Comparison of ENCODE assay signal across 9 cellular contexts in genomic region chr2:6826081-6826913, GRCh38. TPM values are rescaled to one million over a fixed set of nuclear protein-coding genes. Genes with fewer than 3 reads are reported as not detected.
DNase-seq lines count a peak whose midpoint lies in the region; ATAC-seq and TF ChIP-seq lines count a peak whose summit lies in the region.
"Had no signal": no experiment of that assay in that cellular context is flagged by ENCODE, and none has a peak within 500 bp of the region (broad histone marks: within the 10 kb centered on the region; RNA-seq: fewer than 3 reads in every experiment).

No MANE protein-coding gene starts in this region.

- H3K27ac ChIP-seq in OCI-LY3 (ENCODE audit: low read length), result no peak overlapping the region

- 0 out of 2 replicates have a peak, but pooled peaks cover 3% of the 10 kb centered on the region for H3K27me3 ChIP-seq in OCI-LY3 (ENCODE audit: low read depth, low read length)

- DNase-seq in CMK (ENCODE audit: low read depth), result peak; percentile 50
- peak; percentile 59 to 70 for DNase-seq in activated T-cell treated with anti-CD3 and anti-CD28 coated beads, Interleukin-2, amount 50 U/mL, for 72 hours
- DNase-seq in head of caudate nucleus, result peak in 23 of 42 donors; percentile 9 to 73 (median 35)
- DNase-seq in stimulated activated CD4-positive, alpha-beta T cell treated with anti-CD3 and anti-CD28 coated beads, Interleukin-1b, Interleukin-23, amount 100 ng/mL, for 1 hour (ENCODE audit: low read depth in 2 of 2), result peak; percentile 6 to 37
- no peak for DNase-seq in DMS79 (lab: John Stamatoyannopoulos, UW)

- no peak overlapping the region for H3K27ac Mint-ChIP-seq in activated T-cell treated with anti-CD3 and anti-CD28 coated beads, Interleukin-2, amount 50 U/mL, for 72 hours
- H3K27ac Mint-ChIP-seq: activated naive CD4-positive, alpha-beta T cell treated with anti-CD3 and anti-CD28 coated beads, Interleukin-2, amount 50 U/mL, for 24 hours had no signal

- H3K4me2 ChIP-seq in OCI-LY3 (ENCODE audit: low read length), result no peak overlapping the region

- no peak overlapping the region for H3K9ac ChIP-seq in OCI-LY3 (ENCODE audit: low read length)

- peaks cover 2% of the 10 kb centered on the region; the same call in 1 of the 2 replicates for H3K4me1 ChIP-seq in OCI-LY3 (ENCODE audit: low read length)

- peak; percentile 73 for TF ChIP-seq CTCF in OCI-LY3 (IDR thresholded peaks at IDR 0.05; ENCODE audit: low read depth, low read length)

- H3K27me3 Mint-ChIP-seq in activated T-cell treated with anti-CD3 and anti-CD28 coated beads, Interleukin-2, amount 50 U/mL, for 72 hours (ENCODE audit: low read depth), result no peaks in the 10 kb centered on the region
- H3K27me3 Mint-ChIP-seq: activated naive CD4-positive, alpha-beta T cell treated with anti-CD3 and anti-CD28 coated beads, Interleukin-2, amount 50 U/mL, for 24 hours had no signal

- H3K79me2 ChIP-seq in OCI-LY3 (ENCODE audit: low read length), result no peaks in the 10 kb centered on the region

- no peak overlapping the region for H2AFZ ChIP-seq in OCI-LY3 (ENCODE audit: low read depth, low read length)

- H4K20me1 ChIP-seq in OCI-LY3 (ENCODE audit: insufficient read depth, low read length), result no peaks in the 10 kb centered on the region

- H3K9me3 ChIP-seq in OCI-LY3 (ENCODE audit: insufficient read depth, low read length), result no peaks in the 10 kb centered on the region

- peak; percentile 94 for ATAC-seq in GM19043 (IDR thresholded peaks at IDR 0.05; ENCODE audit: low read depth, unreplicated experiment)
- peak; percentile 91 for ATAC-seq in HG03139 (IDR thresholded peaks at IDR 0.05; ENCODE audit: unreplicated experiment)
- ATAC-seq in activated T-cell treated with anti-CD3 and anti-CD28 coated beads, Interleukin-2, amount 50 U/mL, for 72 hours (replicated peaks in 1 of 2), result peak; percentile 75 to 93

- H3K9me3 Mint-ChIP-seq in activated T-cell treated with anti-CD3 and anti-CD28 coated beads, Interleukin-2, amount 50 U/mL, for 72 hours, result peaks cover 10 to 11% of the 10 kb centered on the region in 2 donors

- H3K4me3 ChIP-seq in OCI-LY3 (ENCODE audit: low read length), result no peak overlapping the region

- H3K36me3 ChIP-seq in OCI-LY3 (replicated peaks; ENCODE audit: low read depth, low read length), result no peaks in the 10 kb centered on the region

- no peak overlapping the region for H3K4me3 Mint-ChIP-seq in activated T-cell treated with anti-CD3 and anti-CD28 coated beads, Interleukin-2, amount 50 U/mL, for 72 hours
- H3K4me3 Mint-ChIP-seq: activated naive CD4-positive, alpha-beta T cell treated with anti-CD3 and anti-CD28 coated beads, Interleukin-2, amount 50 U/mL, for 24 hours had no signal

- H3K4me1 Mint-ChIP-seq in activated T-cell treated with anti-CD3 and anti-CD28 coated beads, Interleukin-2, amount 50 U/mL, for 72 hours (ENCODE audit: low read depth), result peaks cover 10% of the 10 kb centered on the region

- intact Hi-C loops in head of caudate nucleus (cut with DNase I), result no loop called here

- peaks cover 10 to 15% of the 10 kb centered on the region in 2 donors for H3K36me3 Mint-ChIP-seq in activated T-cell treated with anti-CD3 and anti-CD28 coated beads, Interleukin-2, amount 50 U/mL, for 72 hours (ENCODE audit: insufficient read depth in 2 of 2)

RNA-seq across cellular contexts. Expression of gene CMPK2, which starts 39.4 kb away (rescaled TPM):
- total RNA-seq in activated T-cell treated with anti-CD3 and anti-CD28 coated beads, Interleukin-2, amount 50 U/mL, for 72 hours, result 10 to 100 TPM in 1 of 2 donors, 1 to 10 TPM in 1; 5.7 to 10.6 TPM

RNA-seq across cellular contexts. Expression of gene RSAD2, which starts 51.3 kb away (rescaled TPM):
- 10 to 100 TPM in 1 of 2 donors, 1 to 10 TPM in 1; 5.4 to 17.8 TPM for total RNA-seq in activated T-cell treated with anti-CD3 and anti-CD28 coated beads, Interleukin-2, amount 50 U/mL, for 72 hours
